Comparison of ENCODE assay signal across 21 cellular contexts in the genomic region with DNA sequence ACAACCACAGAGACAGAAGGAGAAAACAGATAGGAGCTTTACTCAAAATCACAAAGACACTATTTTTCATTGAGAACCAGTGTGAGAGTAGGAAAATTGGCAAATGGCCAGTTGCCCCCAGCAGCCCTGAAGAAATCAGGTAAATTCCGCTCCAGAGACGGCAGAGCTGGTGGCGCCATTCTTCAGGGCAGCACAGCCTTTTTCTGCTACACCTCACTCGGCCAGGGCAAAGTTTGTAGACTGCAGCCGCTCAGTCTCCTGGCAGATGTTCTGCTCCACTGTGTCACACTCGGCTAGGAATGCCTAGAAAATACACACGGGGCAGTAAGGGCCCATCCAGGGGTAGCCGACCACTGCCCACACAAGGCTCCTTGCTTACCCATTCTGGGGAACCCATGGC. TPM values are rescaled to one million over a fixed set of nuclear protein-coding genes. Genes with fewer than 3 reads are reported as not detected.
DNase-seq lines count a peak whose midpoint lies in the region; ATAC-seq and TF ChIP-seq lines count a peak whose summit lies in the region.
"Had no signal": no experiment of that assay in that cellular context is flagged by ENCODE, and none has a peak within 500 bp of the region (broad histone marks: within the 10 kb centered on the region; RNA-seq: fewer than 3 reads in every experiment).

No MANE protein-coding gene starts in this region.

- H3K9me3 Mint-ChIP-seq in activated CD4-positive, alpha-beta T cell treated with anti-CD3 and anti-CD28 coated beads, Interleukin-2, amount 10 ng/mL, durations not matched to agents 24 days and 14 days = no peaks in the 10 kb centered on the region
- H3K9me3 Mint-ChIP-seq in activated CD4-positive, alpha-beta T cell treated with anti-CD3 and anti-CD28 coated beads for 36 hours (ENCODE audit: low read depth) = no peaks in the 10 kb centered on the region
- H3K9me3 Mint-ChIP-seq: CD14-positive monocyte; CD8-positive, alpha-beta memory T cell; H9 had no signal

- peaks cover 63% of the 10 kb centered on the region for H3K36me3 Mint-ChIP-seq in activated CD4-positive, alpha-beta T cell treated with anti-CD3 and anti-CD28 coated beads, Interleukin-2, amount 10 ng/mL, durations not matched to agents 24 days and 14 days (ENCODE audit: low read depth)
- H3K36me3 Mint-ChIP-seq in activated CD4-positive, alpha-beta T cell treated with anti-CD3 and anti-CD28 coated beads for 36 hours (ENCODE audit: low read depth) = peaks cover 38% of the 10 kb centered on the region

- DNase-seq in activated CD4-positive, alpha-beta T cell treated with anti-CD3 and anti-CD28 coated beads, Interleukin-2, amount 10 ng/mL, durations not matched to agents 24 days and 14 days = no peak
- DNase-seq in activated CD4-positive, alpha-beta T cell treated with anti-CD3 and anti-CD28 coated beads for 36 hours = no peak
- DNase-seq in RWPE1 (ENCODE audit: low spot score) (no peak), mesenteric fat pad (ENCODE audit: low spot score) (peak; percentile 59), CD1c-positive myeloid dendritic cell (ENCODE audit: extremely low spot score) (no peak), psoas muscle (no peak), tibial nerve (ENCODE audit: low spot score in 2 of 2) (no peak)
- DNase-seq: CD8-positive, alpha-beta memory T cell; COR-L47; DMS 273 treated with DMSO at 0.1 percent for 48 hours; DMS53; DND-41; EL; H9 had no signal

- peaks cover 24% of the 10 kb centered on the region for H3K4me1 ChIP-seq in psoas muscle
- H3K4me1 ChIP-seq in tibial nerve = no peaks in the 10 kb centered on the region

- no peak for TF ChIP-seq EP300 in tibial nerve (IDR thresholded peaks at IDR 0.05)

- H3K36me3 ChIP-seq in psoas muscle (ENCODE audit: insufficient read depth in 1 of 2, low read depth in 1 of 2) = peaks cover 35 to 91% of the 10 kb centered on the region in 2 donors
- peaks cover 4 to 89% (median 35%) of the 10 kb centered on the region in 3 donors for H3K36me3 ChIP-seq in tibial nerve

- intact Hi-C loops in activated CD4-positive, alpha-beta T cell treated with anti-CD3 and anti-CD28 coated beads, Interleukin-2, amount 10 ng/mL, durations not matched to agents 24 days and 14 days (cut with micrococcal nuclease) = no loop called here
- intact Hi-C loops in activated CD4-positive, alpha-beta T cell treated with anti-CD3 and anti-CD28 coated beads for 36 hours (cut with DNase I, micrococcal nuclease) = no loop called here
- intact Hi-C loops in psoas muscle (cut with DNase I) = no loop called here

- H3K27ac Mint-ChIP-seq in activated CD4-positive, alpha-beta T cell treated with anti-CD3 and anti-CD28 coated beads, Interleukin-2, amount 10 ng/mL, durations not matched to agents 24 days and 14 days = peak overlapping the region; percentile 41
- no peak overlapping the region for H3K27ac Mint-ChIP-seq in activated CD4-positive, alpha-beta T cell treated with anti-CD3 and anti-CD28 coated beads for 36 hours
- H3K27ac Mint-ChIP-seq: H9 had no signal

- POLR2A ChIA-PET in activated CD4-positive, alpha-beta T cell treated with anti-CD3 and anti-CD28 coated beads for 36 hours (lab: Charles Lee) = no interaction called here
- POLR2A ChIA-PET in RWPE1 (lab: Yijun Ruan, JAX; ENCODE audit: low non-redundant PET) = no interaction called here

- peak overlapping the region; percentile 35 for H3K27ac ChIP-seq in RWPE1
- no peak overlapping the region for H3K27ac ChIP-seq in psoas muscle
- H3K27ac ChIP-seq in tibial nerve = no peak overlapping the region
- H3K27ac ChIP-seq: 22Rv1, BLaER1 had no signal

- no peak for TF ChIP-seq CTCF in RWPE1 (conservative IDR thresholded peaks at IDR 0.05; ENCODE audit: low read depth)
- no peak for TF ChIP-seq CTCF in psoas muscle (IDR thresholded peaks at IDR 0.05)
- TF ChIP-seq CTCF in tibial nerve (IDR thresholded peaks at IDR 0.05) = no peak

- TF ChIP-seq POLR2A in tibial nerve (IDR thresholded peaks at IDR 0.05) = no peak

- H3K27me3 ChIP-seq in psoas muscle (ENCODE audit: insufficient read depth in 3 of 3, low read length in 2 of 3) (no peaks in the 10 kb centered on the region), tibial nerve (no peaks in the 10 kb centered on the region)
- H3K27me3 ChIP-seq: BLaER1 had no signal

- no peak overlapping the region for H3K4me3 ChIP-seq in psoas muscle
- no peak overlapping the region for H3K4me3 ChIP-seq in tibial nerve
- H3K4me3 ChIP-seq: A549, BLaER1 had no signal

- no peak for ATAC-seq in activated CD4-positive, alpha-beta T cell treated with anti-CD3 and anti-CD28 coated beads for 36 hours
- ATAC-seq in psoas muscle = no peak

- no peaks in the 10 kb centered on the region for H3K27me3 Mint-ChIP-seq in activated CD4-positive, alpha-beta T cell treated with anti-CD3 and anti-CD28 coated beads, Interleukin-2, amount 10 ng/mL, durations not matched to agents 24 days and 14 days
- no peaks in the 10 kb centered on the region for H3K27me3 Mint-ChIP-seq in activated CD4-positive, alpha-beta T cell treated with anti-CD3 and anti-CD28 coated beads for 36 hours
- H3K27me3 Mint-ChIP-seq: CD8-positive, alpha-beta memory T cell had no signal

- H3K9me3 ChIP-seq in psoas muscle (no peaks in the 10 kb centered on the region), tibial nerve (no peaks in the 10 kb centered on the region)
- H3K9me3 ChIP-seq: A549, BLaER1 had no signal

- CTCF ChIA-PET in activated CD4-positive, alpha-beta T cell treated with anti-CD3 and anti-CD28 coated beads for 36 hours (lab: Charles Lee) = no interaction called here
- CTCF ChIA-PET in RWPE1 (lab: Yijun Ruan, JAX) = interaction anchor here (0.8 kb wide), 1 partner anchor 8 kb away, joined by 3 read pairs; no protein-coding TSS in a partner anchor

- H3K4me3 Mint-ChIP-seq in activated CD4-positive, alpha-beta T cell treated with anti-CD3 and anti-CD28 coated beads, Interleukin-2, amount 10 ng/mL, durations not matched to agents 24 days and 14 days = no peak overlapping the region
- H3K4me3 Mint-ChIP-seq in activated CD4-positive, alpha-beta T cell treated with anti-CD3 and anti-CD28 coated beads for 36 hours = no peak overlapping the region
- H3K4me3 Mint-ChIP-seq: CD14-positive monocyte; CD8-positive, alpha-beta memory T cell; H9 had no signal

- peaks cover 9% of the 10 kb centered on the region for H3K4me1 Mint-ChIP-seq in activated CD4-positive, alpha-beta T cell treated with anti-CD3 and anti-CD28 coated beads, Interleukin-2, amount 10 ng/mL, durations not matched to agents 24 days and 14 days
- H3K4me1 Mint-ChIP-seq in activated CD4-positive, alpha-beta T cell treated with anti-CD3 and anti-CD28 coated beads for 36 hours = peaks cover 4% of the 10 kb centered on the region
- H3K4me1 Mint-ChIP-seq: H9 had no signal

- 91 to 93% (median 91%) methylated on average over 8 of the region's 8 CpGs for WGBS in psoas muscle, 3 donors
- WGBS in tibial nerve, 2 donors = 91 to 94% methylated on average over 8 of the region's 8 CpGs

RNA-seq across cellular contexts. Expression of gene BAG1, which starts 9.5 kb away (rescaled TPM):
- 72.4 and 73.6 TPM in 2 replicates for total RNA-seq in activated CD4-positive, alpha-beta T cell treated with anti-CD3 and anti-CD28 coated beads, Interleukin-2, amount 10 ng/mL, durations not matched to agents 24 days and 14 days
- total RNA-seq in activated CD4-positive, alpha-beta T cell treated with anti-CD3 and anti-CD28 coated beads for 36 hours = 10 to 100 TPM; 47.9 to 65.8 TPM
- total RNA-seq in mesenteric fat pad (131 TPM), psoas muscle (100 to 1,000 TPM; 125 to 253 (median 151) TPM), tibial nerve (100 to 1,000 TPM; 108 to 134 (median 123) TPM)
- 100 to 1,000 TPM; 265 to 371 (median 315) TPM for polyA plus RNA-seq in psoas muscle

RNA-seq across cellular contexts. Expression of gene CHMP5, which starts 9.8 kb away (rescaled TPM):
- total RNA-seq in activated CD4-positive, alpha-beta T cell treated with anti-CD3 and anti-CD28 coated beads, Interleukin-2, amount 10 ng/mL, durations not matched to agents 24 days and 14 days = 73.9 and 77.7 TPM in 2 replicates
- total RNA-seq in activated CD4-positive, alpha-beta T cell treated with anti-CD3 and anti-CD28 coated beads for 36 hours = 100 to 1,000 TPM; 102 to 106 TPM
- 52.0 TPM for total RNA-seq in mesenteric fat pad
- total RNA-seq in psoas muscle = 10 to 100 TPM; 28.7 to 41.1 (median 37.6) TPM
- 10 to 100 TPM; 31.9 to 80.4 (median 38.3) TPM for polyA plus RNA-seq in psoas muscle
- total RNA-seq in tibial nerve = 10 to 100 TPM; 56.1 to 67.4 (median 59.3) TPM

RNA-seq across cellular contexts. Expression of gene SPINK4, which starts 15.0 kb away (rescaled TPM):
- not detected in 2 replicates for total RNA-seq in activated CD4-positive, alpha-beta T cell treated with anti-CD3 and anti-CD28 coated beads, Interleukin-2, amount 10 ng/mL, durations not matched to agents 24 days and 14 days
- total RNA-seq in activated CD4-positive, alpha-beta T cell treated with anti-CD3 and anti-CD28 coated beads for 36 hours = not detected
- total RNA-seq in mesenteric fat pad (not detected), psoas muscle (not detected), tibial nerve (not detected)
- polyA plus RNA-seq in psoas muscle = under 1 TPM in 1 of 3 donors, not detected in 2; 0.34 TPM
- total RNA-seq: CD8-positive, alpha-beta memory T cell; G401; H1; H9; HT-29 had no signal
- polyA plus RNA-seq: A549; CD14-positive monocyte; CD8-positive, alpha-beta memory T cell; H1 had no signal

RNA-seq across cellular contexts. Expression of gene NFX1, which starts 35.3 kb away (rescaled TPM):
- total RNA-seq in activated CD4-positive, alpha-beta T cell treated with anti-CD3 and anti-CD28 coated beads, Interleukin-2, amount 10 ng/mL, durations not matched to agents 24 days and 14 days = 37.2 and 38.7 TPM in 2 replicates
- total RNA-seq in activated CD4-positive, alpha-beta T cell treated with anti-CD3 and anti-CD28 coated beads for 36 hours = 10 to 100 TPM; 31.2 to 33.7 TPM
- total RNA-seq in mesenteric fat pad (39.1 TPM), psoas muscle (10 to 100 TPM; 33.8 to 59.2 (median 46.1) TPM), tibial nerve (10 to 100 TPM; 35.2 to 45.9 (median 40.5) TPM)
- 10 to 100 TPM; 20.9 to 33.4 (median 26.8) TPM for polyA plus RNA-seq in psoas muscle
